17 cellular contexts compared by ENCODE assay signal in the genomic region with DNA sequence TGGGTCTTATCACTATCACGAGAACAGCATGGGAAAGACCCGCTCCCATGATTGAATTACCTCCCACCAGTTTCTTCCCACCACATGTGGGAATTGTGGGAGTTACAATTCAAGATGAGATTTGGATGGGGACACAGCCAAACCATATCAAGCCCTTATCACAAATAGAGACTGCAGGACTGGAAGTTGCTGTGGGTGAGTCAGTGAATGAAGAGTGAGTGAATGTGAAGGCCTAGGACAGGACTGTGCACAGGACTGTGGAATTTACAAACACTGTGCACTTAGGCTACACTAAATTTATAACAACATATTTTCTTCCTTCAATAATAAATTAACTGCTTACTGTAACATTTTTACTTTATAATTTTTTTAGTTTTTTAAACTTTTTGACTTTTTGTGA. TPM values are rescaled to one million over a fixed set of nuclear protein-coding genes. Genes with fewer than 3 reads are reported as not detected.
A peak's percentile ranks its signal among the peaks of the same experiment; 100 is the strongest.
DNase-seq lines count a peak whose midpoint lies in the region; ATAC-seq and TF ChIP-seq lines count a peak whose summit lies in the region.
"Had no signal": no experiment of that assay in that cellular context is flagged by ENCODE, and none has a peak within 500 bp of the region (broad histone marks: within the 10 kb centered on the region; RNA-seq: fewer than 3 reads in every experiment).

No MANE protein-coding gene starts in this region.

- H4K20me1 ChIP-seq in IMR-90 (ENCODE audit: insufficient read depth, low read length) = no peaks in the 10 kb centered on the region
- H4K20me1 ChIP-seq in GM23248 (ENCODE audit: insufficient read depth) = no peaks in the 10 kb centered on the region

- no peak overlapping the region for H4K8ac ChIP-seq in IMR-90 (ENCODE audit: low read depth in 2 of 2, low read length in 2 of 2)

- no peaks in the 10 kb centered on the region; the same call in 1 of the 2 replicates for H3K9me1 ChIP-seq in IMR-90 (ENCODE audit: insufficient read depth, low read length)

- no peak overlapping the region for H2AFZ ChIP-seq in IMR-90 (replicated peaks; ENCODE audit: low read length, poor library complexity)
- no peak overlapping the region for H2AFZ ChIP-seq in GM23248
- H2AFZ ChIP-seq: GM23338 had no signal

- H3K36me3 ChIP-seq in IMR-90 (ENCODE audit: control insufficient read depth, insufficient read depth, low read length) (no peaks in the 10 kb centered on the region), brain microvascular endothelial cell (replicated peaks) (no peaks in the 10 kb centered on the region), GM23248 (ENCODE audit: low read depth) (no peaks in the 10 kb centered on the region)

- H2BK5ac ChIP-seq in IMR-90 (ENCODE audit: low read depth, low read length, poor library complexity, severe bottlenecking) = no peak overlapping the region

- TF ChIP-seq CTCF in IMR-90 (conservative IDR thresholded peaks at IDR 0.05; ENCODE audit: low read depth, low read length) = no peak
- no peak for TF ChIP-seq CTCF in brain microvascular endothelial cell (IDR thresholded peaks at IDR 0.05; ENCODE audit: low read depth, low read length, missing control alignments)

- H4K91ac ChIP-seq in IMR-90 (ENCODE audit: insufficient read depth, low read depth, low read length) = no peak overlapping the region

- no peak overlapping the region for H3K23ac ChIP-seq in IMR-90 (ENCODE audit: low read depth, low read length)

- TF ChIP-seq POLR2A in IMR-90 (IDR thresholded peaks at IDR 0.05; ENCODE audit: low read depth, low read length) = no peak

- H3K4me2 ChIP-seq in IMR-90 (ENCODE audit: low read depth, low read length) = no peak overlapping the region
- H3K4me2 ChIP-seq in GM23248 (ENCODE audit: unreplicated experiment) = no peak overlapping the region
- H3K4me2 ChIP-seq: GM23338 had no signal

- POLR2A ChIA-PET in IMR-90 (lab: Charles Lee; ENCODE audit: unreplicated experiment) = no interaction called here

- H3K9ac ChIP-seq in IMR-90 (ENCODE audit: low read depth, low read length) (no peak overlapping the region), GM23248 (no peak overlapping the region)

- no peak overlapping the region for H3K56ac ChIP-seq in IMR-90 (ENCODE audit: extremely low read depth, insufficient read depth, low read length)

- peak; percentile 56; the same call in 1 of the 2 replicates for ATAC-seq in IMR-90 (ENCODE audit: low read depth)
- no peak for ATAC-seq in GM18907 (IDR thresholded peaks at IDR 0.05; ENCODE audit: unreplicated experiment)
- ATAC-seq: GM23338, HCT116 had no signal

- in situ Hi-C loops in IMR-90 (cut with MboI; ENCODE audit: low sequenced_read_pairs) (loop anchor here (5.0 to 10.0 kb wide), 2 partner anchors 97 to 534 kb away; no protein-coding TSS in a partner anchor), brain microvascular endothelial cell (cut with HindIII; ENCODE audit: low pct_ligation_motif_present, low sequenced_read_pairs) (loop anchor here (10.0 kb wide), 1 partner anchor 94 kb away; no protein-coding TSS in a partner anchor), GM23248 (cut with MboI) (no loop called here)

- no CpG with 5 or more reads among the region's 2 CpGs for WGBS in IMR-90 (ENCODE audit: extremely low coverage in 2 of 2, insufficient read length in 1 of 2), 2 experiments
- WGBS in GM23248 (ENCODE audit: low coverage in 1 of 2, low lambda C conversion rate in 2 of 2, missing lambda C conversion rate in 2 of 2), 2 experiments = 90 to 96% methylated on average over 2 of the region's 2 CpGs

- no peaks in the 10 kb centered on the region for H3K9me2 ChIP-seq in GM23248 (ENCODE audit: insufficient read depth)

- H2BK120ac ChIP-seq in IMR-90 (ENCODE audit: low read depth, low read length) = no peak overlapping the region

- CTCF ChIA-PET in IMR-90 (lab: Yijun Ruan, JAX) = interaction anchor here (1.1 to 2.0 kb wide), 2 partner anchors 31 to 99 kb away, joined by 3 to 14 read pairs; no protein-coding TSS in a partner anchor

- H2BK15ac ChIP-seq in IMR-90 (ENCODE audit: low read depth, low read length) = no peak overlapping the region

- no peak overlapping the region for H3K4ac ChIP-seq in IMR-90 (ENCODE audit: low read depth, low read length)

- DNase-seq in IMR-90 = peak; percentile 12
- peak; percentile 44 for DNase-seq in amniotic epithelial cell (ENCODE audit: low read depth)
- peak; percentile 30 for DNase-seq in brain microvascular endothelial cell
- DNase-seq in GM23248 = no peak
- DNase-seq in AG08396 (ENCODE audit: low spot score) = no peak
- DNase-seq: ACHN; C1 segment of cervical spinal cord; CD4-positive, alpha-beta memory T cell; COR-L47; DMS153; DND-41; H9 had no signal

- no peak for TF ChIP-seq RAD21 in IMR-90 (IDR thresholded peaks at IDR 0.05; ENCODE audit: low read length)

- H3K79me1 ChIP-seq in IMR-90 (ENCODE audit: low read depth in 1 of 2, low read length in 2 of 2) = no peaks in the 10 kb centered on the region

- H3K9me3 ChIP-seq in IMR-90 (ENCODE audit: control insufficient read depth, insufficient read depth, low read length) = no peaks in the 10 kb centered on the region
- H3K9me3 ChIP-seq in GM23248 (ENCODE audit: low read depth) = no peaks in the 10 kb centered on the region

- no peak overlapping the region for H2AK9ac ChIP-seq in IMR-90 (replicated peaks; ENCODE audit: low read depth, low read length, poor library complexity)

- no peak overlapping the region for H4K5ac ChIP-seq in IMR-90 (ENCODE audit: low read depth, low read length)

- intact Hi-C loops in IMR-90 (cut with micrococcal nuclease) = no loop called here

- no peak overlapping the region for H2AK5ac ChIP-seq in IMR-90 (ENCODE audit: low read depth, low read length)

- H3K4me3 ChIP-seq in IMR-90 (ENCODE audit: insufficient read depth, low read depth, low read length) (no peak overlapping the region), brain microvascular endothelial cell (ENCODE audit: low read depth, low read length) (no peak overlapping the region), GM23248 (no peak overlapping the region)
- H3K4me3 ChIP-seq: GM23338 had no signal

- no TSS peak for BruUV-seq in IMR-90 (replicated peaks; lab: Mats Ljungman, UMichigan)

- H3K4me1 ChIP-seq in IMR-90 (ENCODE audit: control insufficient read depth, insufficient read depth, low read length) (no peaks in the 10 kb centered on the region), GM23248 (ENCODE audit: insufficient read depth) (peaks cover 3% of the 10 kb centered on the region; the same call in 1 of the 2 replicates)

- no peaks in the 10 kb centered on the region for H3F3A ChIP-seq in GM23248 (ENCODE audit: insufficient read depth)

- no peak overlapping the region for H2BK20ac ChIP-seq in IMR-90 (ENCODE audit: low read depth, low read length)

- dilution Hi-C loops in IMR-90 (cut with HindIII; ENCODE audit: low sequenced_read_pairs, unreplicated experiment) = no loop called here

- H3K27me3 ChIP-seq in IMR-90 (ENCODE audit: control insufficient read depth, insufficient read depth, low read length) (peaks cover 5% of the 10 kb centered on the region; the same call in 1 of the 2 replicates), brain microvascular endothelial cell (replicated peaks) (no peaks in the 10 kb centered on the region), GM23248 (replicated peaks; ENCODE audit: insufficient read depth) (no peaks in the 10 kb centered on the region)

- no peak overlapping the region for H3K18ac ChIP-seq in IMR-90 (ENCODE audit: low read depth, low read length)

- H3K14ac ChIP-seq in IMR-90 (replicated peaks; ENCODE audit: low read depth, low read length) = no peak overlapping the region

- H3K27ac ChIP-seq in IMR-90 (ENCODE audit: insufficient read depth, low read length) = no peak overlapping the region
- H3K27ac ChIP-seq in brain microvascular endothelial cell = no peak overlapping the region
- no peak overlapping the region for H3K27ac ChIP-seq in GM23248

- H3K79me2 ChIP-seq in GM23248 (ENCODE audit: insufficient read depth) = no peaks in the 10 kb centered on the region

TF ChIP-seq in IMR-90, 13 proteins besides CTCF, POLR2A, EP300 and RAD21 (continues in another document):
- TF ChIP-seq BHLHE40 (IDR thresholded peaks at IDR 0.05; ENCODE audit: low read depth, low read length) = no peak
- no peak for TF ChIP-seq CHD1 (IDR thresholded peaks at IDR 0.05; ENCODE audit: low read depth, low read length)
- TF ChIP-seq ELK1 (IDR thresholded peaks at IDR 0.05; ENCODE audit: borderline replicate concordance, low read depth, low read length) = no peak
- no peak for TF ChIP-seq RFX5 (IDR thresholded peaks at IDR 0.05; ENCODE audit: low read depth, low read length)
- no peak for TF ChIP-seq NFE2L2 (IDR thresholded peaks at IDR 0.05; ENCODE audit: low read depth, low read length)
- TF ChIP-seq FOS (IDR thresholded peaks at IDR 0.05; ENCODE audit: low read depth, low read length) = no peak
- TF ChIP-seq MAFK (IDR thresholded peaks at IDR 0.05; ENCODE audit: low read depth, low read length) = no peak
- no peak for TF ChIP-seq USF2 (IDR thresholded peaks at IDR 0.05; ENCODE audit: low read depth, low read length)
- no peak for TF ChIP-seq SMC3 (IDR thresholded peaks at IDR 0.05; ENCODE audit: low read depth, low read length)
- TF ChIP-seq MAZ (IDR thresholded peaks at IDR 0.05; ENCODE audit: borderline replicate concordance, low read depth, low read length) = no peak
- TF ChIP-seq RCOR1 (IDR thresholded peaks at IDR 0.05; ENCODE audit: insufficient replicate concordance, low read length) = no peak
- no peak for TF ChIP-seq MXI1 (IDR thresholded peaks at IDR 0.05; ENCODE audit: borderline replicate concordance, low read depth, low read length)

RNA-seq across cellular contexts. Expression of gene BCAS1, which starts 30.2 kb away (rescaled TPM):
- total RNA-seq in IMR-90 (2012; rRNA removed) = under 0.01 TPM in 2 replicates
- polyA plus RNA-seq in IMR-90 (2012; rRNA removed) (not detected in 2 replicates), GM23248 (2016; fragmentation: Nextera tagmentation; extraction: Ambion mirVana) (0.38 and 0.41 TPM in 2 replicates)
- polyA plus RNA-seq in IMR-90 (2012; cell fraction: cytosol; rRNA removed) = not detected in 2 replicates
- polyA plus RNA-seq in IMR-90 (2012; cell fraction: nucleus; rRNA removed; ENCODE audit: low replicate concordance) = not detected in 2 replicates
- total RNA-seq in GM23248 (2014; rRNA removed; shearing (Covaris generic)) = not detected in 2 replicates
- total RNA-seq: H4 had no signal
- polyA plus RNA-seq: BJ had no signal

Comparison
In these comparisons a context has a peak if more than half of its experiments do, and no peak if none do; other contexts are left out.
1. DNase-seq: peak in IMR-90 (single experiment), amniotic epithelial cell (single experiment) and brain microvascular endothelial cell (single experiment); none in GM23248 (single experiment) and AG08396 (single experiment).